ENCODE assay signal across 1 cellular context in genomic region chr1:8552820-8553397, GRCh38.
TF ChIP-seq lines count a peak whose summit lies in the region.

No MANE protein-coding gene starts in this region.

TF ChIP-seq in HepG2, 621 proteins besides CTCF, POLR2A, EP300 and RAD21 (continues in another document):
- TF ChIP-seq HNF1A (IDR thresholded peaks at IDR 0.05; ENCODE audit: low read depth) (no peak), HNF1A (CRISPR knock-in tag; IDR thresholded peaks at IDR 0.05; ENCODE audit: borderline replicate concordance) (0 out of 2 replicates have a peak, but pooled peaks have one; percentile 31), EED (CRISPR knock-in tag; IDR thresholded peaks at IDR 0.05) (no peak), PREB (CRISPR knock-in tag; IDR thresholded peaks at IDR 0.05) (no peak), SALL1 (CRISPR knock-in tag; IDR thresholded peaks at IDR 0.05) (peak; percentile 21; the same call in 1 of the 2 replicates), ZNF790 (CRISPR knock-in tag; IDR thresholded peaks at IDR 0.05; ENCODE audit: borderline replicate concordance) (no peak), CREB3 (CRISPR knock-in tag; IDR thresholded peaks at IDR 0.05) (no peak), NFIC (IDR thresholded peaks at IDR 0.05; ENCODE audit: low read length) (no peak), ZBTB44 (CRISPR knock-in tag; IDR thresholded peaks at IDR 0.05) (no peak), ZNF205 (CRISPR knock-in tag; IDR thresholded peaks at IDR 0.05) (no peak), EZH2 (conservative IDR thresholded peaks at IDR 0.05; ENCODE audit: low read depth, low read length) (no peak), ZNF704 (CRISPR knock-in tag; IDR thresholded peaks at IDR 0.05; ENCODE audit: borderline replicate concordance) (no peak), ZBTB37 (CRISPR knock-in tag; IDR thresholded peaks at IDR 0.05) (no peak), ZNF687 (CRISPR knock-in tag; IDR thresholded peaks at IDR 0.05) (peak; percentile 61), ZNF460 (CRISPR knock-in tag; IDR thresholded peaks at IDR 0.05; ENCODE audit: borderline replicate concordance) (no peak), NR2F6 (IDR thresholded peaks at IDR 0.05) (no peak), NR2F6 (CRISPR knock-in tag; IDR thresholded peaks at IDR 0.05) (no peak), DZIP1 (CRISPR knock-in tag; IDR thresholded peaks at IDR 0.05) (no peak), ZNF430 (CRISPR knock-in tag; IDR thresholded peaks at IDR 0.05) (no peak), KDM1A (CRISPR knock-in tag; IDR thresholded peaks at IDR 0.05) (no peak), HOMEZ (CRISPR knock-in tag; IDR thresholded peaks at IDR 0.05; ENCODE audit: low read depth) (no peak), ZMAT5 (CRISPR knock-in tag; IDR thresholded peaks at IDR 0.05; ENCODE audit: borderline replicate concordance, low read depth) (no peak), RBM22 (optimal IDR thresholded peaks at IDR 0.05; ENCODE audit: low read length) (peak; percentile 64), ARNT (IDR thresholded peaks at IDR 0.05) (no peak), ZNF335 (CRISPR knock-in tag; IDR thresholded peaks at IDR 0.05) (no peak), SKIL (CRISPR knock-in tag; IDR thresholded peaks at IDR 0.05; ENCODE audit: borderline replicate concordance) (peak; percentile 16; the same call in 1 of the 2 replicates), ZMAT3 (CRISPR knock-in tag; conservative IDR thresholded peaks at IDR 0.05) (no peak), MEF2D (CRISPR knock-in tag; IDR thresholded peaks at IDR 0.05) (no peak), ZNF24 (IDR thresholded peaks at IDR 0.05) (no peak), JUNB (CRISPR knock-in tag; IDR thresholded peaks at IDR 0.05; ENCODE audit: borderline replicate concordance) (no peak), ZFP91 (CRISPR knock-in tag; IDR thresholded peaks at IDR 0.05; ENCODE audit: borderline replicate concordance) (no peak)
